ENCODE assay signal across 8 cellular contexts in genomic region chr10:92847185-92847864, GRCh38. TPM values are rescaled to one million over a fixed set of nuclear protein-coding genes. Genes with fewer than 3 reads are reported as not detected.
DNase-seq lines count a peak whose midpoint lies in the region; TF ChIP-seq lines count a peak whose summit lies in the region.

No MANE protein-coding gene starts in this region.

- H3K27ac ChIP-seq in H9 (ENCODE audit: insufficient read length, low read depth, low read length): no peak overlapping the region
- H3K27ac ChIP-seq in osteoblast (ENCODE audit: low read depth, low read length): no peak overlapping the region

- H3K4me3 ChIP-seq in osteoblast (ENCODE audit: insufficient read depth, low read length): peak overlapping the region; percentile 89

- no peaks in the 10 kb centered on the region for H3K36me3 Mint-ChIP-seq in H9 (ENCODE audit: insufficient read depth in 1 of 3, low read depth in 3 of 3)
- no peaks in the 10 kb centered on the region for H3K36me3 Mint-ChIP-seq in chondrocyte (ENCODE audit: low read depth)

- no peak overlapping the region for H2BK5ac ChIP-seq in H9 (ENCODE audit: insufficient read length, low read length)

- no peak overlapping the region for H3T11ph ChIP-seq in H9 (ENCODE audit: low read length)

- H4K8ac ChIP-seq in H9 (replicated peaks; ENCODE audit: insufficient read length, low read depth, low read length): no peak overlapping the region

- no peak for TF ChIP-seq CTCF in H9 (conservative IDR thresholded peaks at IDR 0.05)
- no peak for TF ChIP-seq CTCF in chondrocyte (IDR thresholded peaks at IDR 0.05)
- TF ChIP-seq CTCF in osteoblast (IDR thresholded peaks at IDR 0.05; ENCODE audit: extremely low read depth, low read depth, low read length): no peak
- no peak for TF ChIP-seq CTCF in GM20000 (IDR thresholded peaks at IDR 0.05; ENCODE audit: extremely low read depth, missing control alignments)

- H2AFZ ChIP-seq in H9 (ENCODE audit: low read length) (no peak overlapping the region), osteoblast (ENCODE audit: low read length) (peak overlapping the region; percentile 96)

- no peak overlapping the region for H3K23ac ChIP-seq in H9 (ENCODE audit: insufficient read length, low read depth, low read length)

- no peaks in the 10 kb centered on the region for H3K4me1 ChIP-seq in H9 (ENCODE audit: insufficient read depth, low read length)
- H3K4me1 ChIP-seq in osteoblast (ENCODE audit: insufficient read depth, low read length): peaks cover 18% of the 10 kb centered on the region

- H3K9me3 ChIP-seq in H9 (ENCODE audit: control insufficient read depth, low read depth, low read length) (no peaks in the 10 kb centered on the region), osteoblast (ENCODE audit: low read depth, low read length) (no peaks in the 10 kb centered on the region)

- H3K18ac ChIP-seq in H9 (ENCODE audit: insufficient read length, low read depth, low read length): no peak overlapping the region

- no peak overlapping the region for H3K56ac ChIP-seq in H9 (ENCODE audit: insufficient read length, low read depth, low read length)

- H3K27me3 ChIP-seq in H9 (ENCODE audit: insufficient read depth, low read length): peaks cover 8% of the 10 kb centered on the region; the same call in 1 of the 2 replicates
- H3K27me3 ChIP-seq in osteoblast (ENCODE audit: insufficient read depth, low read length): no peaks in the 10 kb centered on the region

- no peak overlapping the region for H2BK15ac ChIP-seq in H9 (ENCODE audit: low read depth, low read length)

- H3K79me1 ChIP-seq in H9 (ENCODE audit: insufficient read depth, low read depth, low read length, poor library complexity, severe bottlenecking): no peaks in the 10 kb centered on the region

- H3K27ac Mint-ChIP-seq in H9 (no peak overlapping the region), chondrocyte (ENCODE audit: unreplicated experiment) (no peak overlapping the region)

- H3K79me2 ChIP-seq in H9 (ENCODE audit: insufficient read depth, low read length) (no peaks in the 10 kb centered on the region), osteoblast (ENCODE audit: insufficient read depth, low read length) (no peaks in the 10 kb centered on the region)

- H3K9me3 Mint-ChIP-seq in H9: peaks cover 5% of the 10 kb centered on the region in 2 experiments; a peak in 3 of 5 replicates
- H3K9me3 Mint-ChIP-seq in chondrocyte (ENCODE audit: low read depth): peaks cover 5% of the 10 kb centered on the region

- no peak overlapping the region for H2BK20ac ChIP-seq in H9 (ENCODE audit: low read depth, low read length, poor library complexity, severe bottlenecking)

- no peak overlapping the region for H4K5ac ChIP-seq in H9 (ENCODE audit: insufficient read length, low read depth, low read length)

- no peaks in the 10 kb centered on the region for H3K36me3 ChIP-seq in osteoblast (ENCODE audit: insufficient read depth, low read length)

- no peak overlapping the region for H2BK12ac ChIP-seq in H9 (ENCODE audit: insufficient read length, low read depth, low read length)

- peaks cover 7% of the 10 kb centered on the region for H3K23me2 ChIP-seq in H9 (ENCODE audit: insufficient read length, low read depth, low read length, poor library complexity, severe bottlenecking)

- H3K4me2 ChIP-seq in H9 (ENCODE audit: insufficient read depth, insufficient read length, low read length): no peak overlapping the region
- peak overlapping the region; percentile 97 for H3K4me2 ChIP-seq in osteoblast (ENCODE audit: insufficient read depth, low read length)

- peak overlapping the region; percentile 70 to 87 for H3K4me3 Mint-ChIP-seq in H9
- peak overlapping the region; percentile 87 for H3K4me3 Mint-ChIP-seq in chondrocyte (ENCODE audit: unreplicated experiment)

- H2AK5ac ChIP-seq in H9 (ENCODE audit: insufficient read length, low read length): no peak overlapping the region

- no peak overlapping the region for H3K9ac ChIP-seq in H9 (ENCODE audit: extremely low read depth, insufficient read length, low read length)

- H4K20me1 ChIP-seq in H9 (ENCODE audit: control insufficient read depth, insufficient read depth, insufficient read length): no peaks in the 10 kb centered on the region
- H4K20me1 ChIP-seq in osteoblast (ENCODE audit: insufficient read depth, low read length): no peaks in the 10 kb centered on the region

- H3K27me3 Mint-ChIP-seq in H9 (ENCODE audit: low read depth) (peaks cover 63% of the 10 kb centered on the region), chondrocyte (ENCODE audit: low read depth) (no peaks in the 10 kb centered on the region)

- H3K4me1 Mint-ChIP-seq in H9 (peaks cover 14 to 20% of the 10 kb centered on the region in 2 experiments), chondrocyte (ENCODE audit: low read depth) (peaks cover 20% of the 10 kb centered on the region)

- no peak overlapping the region for H4K91ac ChIP-seq in H9 (ENCODE audit: insufficient read length, low read depth, low read length)

- no peak for DNase-seq in H9
- DNase-seq in NCI-H69 (lab: John Stamatoyannopoulos, UW): peak; percentile 66
- no peak for DNase-seq in chondrocyte (ENCODE audit: low spot score)
- no peak for DNase-seq in osteoblast (ENCODE audit: insufficient read length, low spot score, missing footprints)
- DNase-seq in kidney glomerular epithelial cell (lab: John Stamatoyannopoulos, UW): no peak
- DNase-seq in NCI-H1694 treated with DMSO at 0.1 percent for 48 hours (lab: John Stamatoyannopoulos, UW): no peak
- no peak for DNase-seq in NCI-H2227 (lab: John Stamatoyannopoulos, UW; ENCODE audit: unreplicated experiment)
- DNase-seq in GM20000 (ENCODE audit: low spot score): no peak

- no peak overlapping the region for H2BK120ac ChIP-seq in H9 (ENCODE audit: low read depth, low read length, poor library complexity, severe bottlenecking)

- WGBS in H9 (ENCODE audit: extremely low coverage, insufficient read length, low lambda C conversion rate): no CpG with 5 or more reads among the region's 4 CpGs

- no peak overlapping the region for H3K4ac ChIP-seq in H9 (ENCODE audit: low read depth, low read length)

- no peak overlapping the region for H3K14ac ChIP-seq in H9 (ENCODE audit: insufficient read depth, low read length)

RNA-seq across cellular contexts. Expression of gene EXOC6, which starts 1.0 kb away (rescaled TPM):
- total RNA-seq in H9 (2021): 8.3 and 9.0 TPM in 2 replicates
- total RNA-seq in chondrocyte: 7.0 to 7.2 TPM (median 7.0 TPM) in 3 replicates
- 5.0 and 8.7 TPM in 2 replicates for total RNA-seq in osteoblast
